Comparison of ENCODE assay signal across 1 cellular context in genomic region chrX:130280901-130281300, GRCh38.
TF ChIP-seq lines count a peak whose summit lies in the region.

No MANE protein-coding gene starts in this region.

TF ChIP-seq in HepG2, 621 proteins besides CTCF, POLR2A, EP300 and RAD21:
- TF ChIP-seq, protein P1, sequence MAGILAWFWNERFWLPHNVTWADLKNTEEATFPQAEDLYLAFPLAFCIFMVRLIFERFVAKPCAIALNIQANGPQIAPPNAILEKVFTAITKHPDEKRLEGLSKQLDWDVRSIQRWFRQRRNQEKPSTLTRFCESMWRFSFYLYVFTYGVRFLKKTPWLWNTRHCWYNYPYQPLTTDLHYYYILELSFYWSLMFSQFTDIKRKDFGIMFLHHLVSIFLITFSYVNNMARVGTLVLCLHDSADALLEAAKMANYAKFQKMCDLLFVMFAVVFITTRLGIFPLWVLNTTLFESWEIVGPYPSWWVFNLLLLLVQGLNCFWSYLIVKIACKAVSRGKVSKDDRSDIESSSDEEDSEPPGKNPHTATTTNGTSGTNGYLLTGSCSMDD (CRISPR knock-in tag; IDR thresholded peaks at IDR 0.05): no peak
- TF ChIP-seq PAWR (CRISPR knock-in tag; IDR thresholded peaks at IDR 0.05; ENCODE audit: borderline replicate concordance) (no peak), ZSCAN21 (CRISPR knock-in tag; IDR thresholded peaks at IDR 0.05; ENCODE audit: borderline replicate concordance) (no peak), POLR2G (IDR thresholded peaks at IDR 0.05; ENCODE audit: low read depth, low read length) (no peak), ZBTB42 (CRISPR knock-in tag; IDR thresholded peaks at IDR 0.05) (no peak), ELK4 (CRISPR knock-in tag; IDR thresholded peaks at IDR 0.05; ENCODE audit: borderline replicate concordance) (no peak), REPIN1 (CRISPR knock-in tag; IDR thresholded peaks at IDR 0.05; ENCODE audit: borderline replicate concordance, low read depth) (no peak), ZNF501 (CRISPR knock-in tag; IDR thresholded peaks at IDR 0.05) (no peak), ZFP36L1 (CRISPR knock-in tag; IDR thresholded peaks at IDR 0.05) (no peak), CHD4 (IDR thresholded peaks at IDR 0.05; ENCODE audit: borderline replicate concordance, low read length) (no peak), MAFF (IDR thresholded peaks at IDR 0.05; ENCODE audit: low read depth, low read length) (no peak), ZNF460 (CRISPR knock-in tag; IDR thresholded peaks at IDR 0.05; ENCODE audit: borderline replicate concordance) (no peak), TOE1 (CRISPR knock-in tag; IDR thresholded peaks at IDR 0.05) (no peak), NFIB (CRISPR knock-in tag; IDR thresholded peaks at IDR 0.05; ENCODE audit: borderline replicate concordance) (no peak), KLF12 (CRISPR knock-in tag; IDR thresholded peaks at IDR 0.05; ENCODE audit: borderline replicate concordance) (no peak)
